ENCODE assay signal across 1 cellular context in genomic region chr12:24795699-24796385, GRCh38.
TF ChIP-seq lines count a peak whose summit lies in the region.

No MANE protein-coding gene starts in this region.

TF ChIP-seq in GM23338, 12 proteins besides CTCF, POLR2A, EP300 and RAD21 (continued from another document):
- TF ChIP-seq ETS1 (IDR thresholded peaks at IDR 0.05) (no peak), ZNF114 (CRISPR knock-in tag; IDR thresholded peaks at IDR 0.05) (no peak), JUNB (IDR thresholded peaks at IDR 0.05; ENCODE audit: unreplicated experiment) (no peak), ZNF462 (CRISPR knock-in tag; IDR thresholded peaks at IDR 0.05) (no peak), POLR2AphosphoS5 (IDR thresholded peaks at IDR 0.05; ENCODE audit: low read depth) (no peak), CREB1 (CRISPR knock-in tag; IDR thresholded peaks at IDR 0.05; ENCODE audit: low read depth) (no peak), STAT1 (IDR thresholded peaks at IDR 0.05; ENCODE audit: unreplicated experiment) (no peak), ZNF331 (CRISPR knock-in tag; IDR thresholded peaks at IDR 0.05; ENCODE audit: low read depth) (no peak)
